Comparison of ENCODE assay signal across 11 cellular contexts in the genomic region with DNA sequence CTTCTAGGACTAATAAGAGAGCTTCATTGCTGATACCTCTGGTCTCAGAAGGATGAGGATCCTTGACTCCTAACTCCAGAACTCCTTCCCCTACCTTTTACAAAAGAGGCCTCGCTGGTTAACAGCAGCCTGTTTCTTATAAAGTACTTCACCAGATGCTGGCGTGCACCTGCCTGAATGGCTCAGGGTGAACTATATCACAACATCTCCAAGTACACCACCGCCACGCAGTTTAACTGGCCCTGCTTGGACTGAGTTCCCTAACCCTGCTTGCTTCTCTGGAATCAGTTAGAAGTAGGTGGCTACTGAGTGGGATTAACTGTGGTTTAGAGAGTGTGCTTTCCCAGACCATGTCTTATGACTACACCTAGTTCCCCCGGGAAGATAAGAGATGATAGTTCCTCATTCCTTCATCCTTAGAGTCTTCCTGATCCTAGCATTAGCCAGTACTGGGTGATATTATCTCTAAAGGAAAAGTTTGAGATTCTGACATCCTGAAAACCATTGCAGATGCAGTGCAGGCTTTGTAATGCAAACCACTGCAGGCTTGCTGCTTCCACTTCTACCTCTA. TPM values are rescaled to one million over a fixed set of nuclear protein-coding genes. Genes with fewer than 3 reads are reported as not detected.
DNase-seq lines count a peak whose midpoint lies in the region; ATAC-seq and TF ChIP-seq lines count a peak whose summit lies in the region.
"Had no signal": no experiment of that assay in that cellular context is flagged by ENCODE, and none has a peak within 500 bp of the region (broad histone marks: within the 10 kb centered on the region; RNA-seq: fewer than 3 reads in every experiment).

No MANE protein-coding gene starts in this region.

- H3K36me3 ChIP-seq in Loucy (ENCODE audit: insufficient read depth, low read length), result peaks cover 4% of the 10 kb centered on the region; the same call in 1 of the 2 replicates
- peaks cover 16% of the 10 kb centered on the region for H3K36me3 ChIP-seq in neutrophil

- H3K27ac ChIP-seq in neutrophil, result peak overlapping the region; percentile 90

- H3K27me3 ChIP-seq in Loucy (ENCODE audit: insufficient read depth, low read length, poor library complexity, severe bottlenecking) (no peaks in the 10 kb centered on the region), neutrophil (no peaks in the 10 kb centered on the region)

- H3K79me2 ChIP-seq in Loucy (ENCODE audit: insufficient read depth, low read length), result peaks cover 29% of the 10 kb centered on the region

- TF ChIP-seq CTCF in Loucy (conservative IDR thresholded peaks at IDR 0.05; ENCODE audit: low read length), result no peak
- TF ChIP-seq CTCF in fibroblast of mammary gland (conservative IDR thresholded peaks at IDR 0.05; ENCODE audit: control insufficient read depth, insufficient read depth, low read depth, low read length), result no peak
- no peak for TF ChIP-seq CTCF in neutrophil (IDR thresholded peaks at IDR 0.05)
- TF ChIP-seq CTCF in omental fat pad (IDR thresholded peaks at IDR 0.05), result no peak

- peak overlapping the region; percentile 95 for H3K4me2 ChIP-seq in Loucy (ENCODE audit: low read depth, low read length, poor library complexity, severe bottlenecking)

- no peak overlapping the region for H2AFZ ChIP-seq in Loucy (ENCODE audit: low read length)

- peak overlapping the region; percentile 91 for H3K9ac ChIP-seq in Loucy (ENCODE audit: low read depth, low read length, poor library complexity, severe bottlenecking)

- DNase-seq in CD1c-positive myeloid dendritic cell (ENCODE audit: extremely low spot score), result peak; percentile 51
- peak; percentile 27 for DNase-seq in fibroblast of mammary gland (ENCODE audit: low read depth)
- DNase-seq in stimulated activated CD4-positive, alpha-beta T cell treated with anti-CD3 and anti-CD28 coated beads, Interleukin-4, amount 100 ng/mL, for 1 hour, result no peak
- DNase-seq in omental fat pad (ENCODE audit: low spot score), result no peak
- DNase-seq in DMS53 (lab: John Stamatoyannopoulos, UW), result no peak
- DNase-seq: activated CD8-positive, alpha-beta memory T cell treated with anti-CD3 and anti-CD28 coated beads, Interleukin-2, amount 10 ng/mL, durations not matched to agents 7 days and 5 days; cortex of kidney; NCI-H446 treated with DMSO at 0.1 percent for 48 hours had no signal

- no peaks in the 10 kb centered on the region for H4K20me1 ChIP-seq in Loucy (ENCODE audit: insufficient read depth, low read length, poor library complexity, severe bottlenecking)

- no peaks in the 10 kb centered on the region for H3F3A ChIP-seq in Loucy (ENCODE audit: low read depth)

- no peaks in the 10 kb centered on the region for H3K9me2 ChIP-seq in Loucy (replicated peaks; ENCODE audit: low read depth, low read length)

- H3K4me3 ChIP-seq in Loucy (ENCODE audit: low read length, poor library complexity, severe bottlenecking), result peak overlapping the region; percentile 95
- no peak overlapping the region for H3K4me3 ChIP-seq in fibroblast of mammary gland (ENCODE audit: control insufficient read depth, low read depth, low read length)
- H3K4me3 ChIP-seq in neutrophil (ENCODE audit: low read depth in 1 of 2, low read length in 1 of 2), result no peak overlapping the region

- H3K4me1 ChIP-seq in Loucy (ENCODE audit: insufficient read depth, low read length, poor library complexity, severe bottlenecking), result peaks cover 67% of the 10 kb centered on the region
- H3K4me1 ChIP-seq in neutrophil (ENCODE audit: control insufficient read depth in 1 of 2, insufficient read depth in 1 of 2, low read depth in 1 of 2, low read length in 1 of 2), result peaks cover 69 to 71% of the 10 kb centered on the region in 2 experiments

- H3K9me3 ChIP-seq in Loucy (ENCODE audit: insufficient read depth, low read depth, low read length) (no peaks in the 10 kb centered on the region), neutrophil (no peaks in the 10 kb centered on the region)

- no peak for ATAC-seq in omental fat pad (ENCODE audit: low FRiP score)
- no peak for ATAC-seq in HG02623 (IDR thresholded peaks at IDR 0.05; ENCODE audit: unreplicated experiment)
- ATAC-seq: activated CD8-positive, alpha-beta memory T cell treated with anti-CD3 and anti-CD28 coated beads, Interleukin-2, amount 10 ng/mL, durations not matched to agents 7 days and 5 days had no signal

RNA-seq across cellular contexts. Expression of a gene that starts 3.0 kb away (rescaled TPM):
- 10 to 100 TPM in 3 of 4 donors, 1 to 10 TPM in 1; 9.2 to 17.2 (median 13.0) TPM for total RNA-seq in omental fat pad

RNA-seq across cellular contexts. Expression of a gene that starts 30.6 kb away (rescaled TPM):
- 10 to 100 TPM; 15.6 to 43.0 (median 30.3) TPM for total RNA-seq in omental fat pad

RNA-seq across cellular contexts. Expression of a gene that starts 46.5 kb away (rescaled TPM):
- 10 to 100 TPM; 30.1 to 45.3 (median 33.1) TPM for total RNA-seq in omental fat pad

Comparison
In these comparisons a context has a peak if more than half of its experiments do, and no peak if none do; other contexts are left out.
1. DNase-seq: peak in CD1c-positive myeloid dendritic cell (single experiment) and fibroblast of mammary gland (single experiment); none in stimulated activated CD4-positive, alpha-beta T cell treated with anti-CD3 and anti-CD28 coated beads, Interleukin-4, amount 100 ng/mL, for 1 hour (single experiment), omental fat pad (single experiment) and DMS53 (single experiment).